ENCODE assay signal across 22 cellular contexts in genomic region chr7:98627062-98627790, GRCh38. TPM values are rescaled to one million over a fixed set of nuclear protein-coding genes. Genes with fewer than 3 reads are reported as not detected.
A peak's percentile ranks its signal among the peaks of the same experiment; 100 is the strongest.
DNase-seq lines count a peak whose midpoint lies in the region; ATAC-seq and TF ChIP-seq lines count a peak whose summit lies in the region.
"Had no signal": no experiment of that assay in that cellular context is flagged by ENCODE, and none has a peak within 500 bp of the region (broad histone marks: within the 10 kb centered on the region; RNA-seq: fewer than 3 reads in every experiment).

No MANE protein-coding gene starts in this region.

- ATAC-seq in stimulated activated effector memory CD8-positive, alpha-beta T cell treated with anti-CD3 and anti-CD28 coated beads, Interleukin-12 subunit alpha, Interleukin-12 subunit beta, amount 100 ng/mL, for 72 hours: peak; percentile 27
- ATAC-seq in gastroesophageal sphincter: no peak
- ATAC-seq in HG02571 (IDR thresholded peaks at IDR 0.05; ENCODE audit: unreplicated experiment): no peak
- ATAC-seq: CD8-positive, alpha-beta T cell; HCT116 had no signal

- no peak overlapping the region for H3K4me3 Mint-ChIP-seq in stimulated activated effector memory CD8-positive, alpha-beta T cell treated with anti-CD3 and anti-CD28 coated beads, Interleukin-12 subunit alpha, Interleukin-12 subunit beta, amount 100 ng/mL, for 72 hours
- H3K4me3 Mint-ChIP-seq: CD8-positive, alpha-beta T cell had no signal

- H3K27ac Mint-ChIP-seq in stimulated activated effector memory CD8-positive, alpha-beta T cell treated with anti-CD3 and anti-CD28 coated beads, Interleukin-12 subunit alpha, Interleukin-12 subunit beta, amount 100 ng/mL, for 72 hours: no peak overlapping the region
- H3K27ac Mint-ChIP-seq: CD8-positive, alpha-beta T cell had no signal

- no peaks in the 10 kb centered on the region for H3K9me2 ChIP-seq in Loucy (replicated peaks; ENCODE audit: low read depth, low read length)

- no peaks in the 10 kb centered on the region for H3K36me3 ChIP-seq in BLaER1 treated with 17β-estradiol and CSF1 and Interleukin-3, amounts not matched to agents 10 nM and 100 nM
- no peaks in the 10 kb centered on the region for H3K36me3 ChIP-seq in Loucy (ENCODE audit: insufficient read depth, low read length)
- peaks cover 0 to 4% of the 10 kb centered on the region in 2 donors for H3K36me3 ChIP-seq in gastroesophageal sphincter

- peak overlapping the region in 4 of 11 experiments; percentile 72 to 85 (median 80); a peak in 2 of 22 replicates for H3K27ac ChIP-seq in BLaER1 treated with 17β-estradiol and CSF1 and Interleukin-3, amounts not matched to agents 10 nM and 100 nM
- H3K27ac ChIP-seq in gastroesophageal sphincter: no peak overlapping the region
- H3K27ac ChIP-seq: C4-2B, PC-9 had no signal

- no peaks in the 10 kb centered on the region for H3F3A ChIP-seq in Loucy (ENCODE audit: low read depth)

- TF ChIP-seq POLR2A in gastroesophageal sphincter (IDR thresholded peaks at IDR 0.05): no peak

- DNase-seq in mesenteric fat pad (ENCODE audit: low spot score) (peak; percentile 85), NCI-H226 (no peak), GM19240 (ENCODE audit: insufficient read length, low spot score) (no peak)
- DNase-seq in stimulated activated effector memory CD8-positive, alpha-beta T cell treated with anti-CD3 and anti-CD28 coated beads, Interleukin-12 subunit alpha, Interleukin-12 subunit beta, amount 100 ng/mL, for 72 hours (ENCODE audit: low spot score in 2 of 2): no peak
- DNase-seq: AML-193; Caco-2; CD8-positive, alpha-beta T cell; GOT3; KBM-7; MM.1S; NCI-H1694; NCI-H2029 treated with DMSO at 0.1 percent for 48 hours; NCI-H526 treated with DMSO at 0.1 percent for 48 hours; PC-9; RPMI8226; SHP77 had no signal

- peak overlapping the region in 9 of 11 experiments; percentile 87 to 98 (median 92); a peak in 17 of 22 replicates for H3K4me2 ChIP-seq in BLaER1 treated with 17β-estradiol and CSF1 and Interleukin-3, amounts not matched to agents 10 nM and 100 nM
- H3K4me2 ChIP-seq in Loucy (ENCODE audit: low read depth, low read length, poor library complexity, severe bottlenecking): peak overlapping the region; percentile 96
- H3K4me2 ChIP-seq: PC-9 had no signal

- H3K4me3 ChIP-seq in BLaER1 treated with 17β-estradiol and CSF1 and Interleukin-3, amounts not matched to agents 10 nM and 100 nM: no peak overlapping the region
- H3K4me3 ChIP-seq in Loucy (ENCODE audit: low read length, poor library complexity, severe bottlenecking) (no peak overlapping the region), gastroesophageal sphincter (no peak overlapping the region)
- H3K4me3 ChIP-seq: PC-9 had no signal

- peaks cover 3% of the 10 kb centered on the region for H3K9me3 Mint-ChIP-seq in stimulated activated effector memory CD8-positive, alpha-beta T cell treated with anti-CD3 and anti-CD28 coated beads, Interleukin-12 subunit alpha, Interleukin-12 subunit beta, amount 100 ng/mL, for 72 hours

- no peak overlapping the region for H3K9ac ChIP-seq in BLaER1 treated with 17β-estradiol and CSF1 and Interleukin-3, amounts not matched to agents 10 nM and 100 nM
- peak overlapping the region; percentile 90 for H3K9ac ChIP-seq in Loucy (ENCODE audit: low read depth, low read length, poor library complexity, severe bottlenecking)

- TF ChIP-seq EP300 in gastroesophageal sphincter (IDR thresholded peaks at IDR 0.05): no peak

- 64 to 76% methylated on average over 4 to 7 of the region's 18 CpGs for WGBS in gastroesophageal sphincter (ENCODE audit: low coverage in 1 of 2), 2 donors

- no peaks in the 10 kb centered on the region; a peak in 1 of 22 replicates for H4K20me1 ChIP-seq in BLaER1 treated with 17β-estradiol and CSF1 and Interleukin-3, amounts not matched to agents 10 nM and 100 nM
- H4K20me1 ChIP-seq in Loucy (ENCODE audit: insufficient read depth, low read length, poor library complexity, severe bottlenecking): no peaks in the 10 kb centered on the region

- peaks cover 22 to 63% (median 54%) of the 10 kb centered on the region in 10 experiments for H3K4me1 ChIP-seq in BLaER1 treated with 17β-estradiol and CSF1 and Interleukin-3, amounts not matched to agents 10 nM and 100 nM
- H3K4me1 ChIP-seq in Loucy (ENCODE audit: insufficient read depth, low read length, poor library complexity, severe bottlenecking) (peaks cover 77% of the 10 kb centered on the region), gastroesophageal sphincter (no peaks in the 10 kb centered on the region)
- H3K4me1 ChIP-seq: Caco-2 had no signal

- H2AFZ ChIP-seq in Loucy (ENCODE audit: low read length): no peak overlapping the region
- H2AFZ ChIP-seq: PC-9 had no signal

- H3K36me3 Mint-ChIP-seq in stimulated activated effector memory CD8-positive, alpha-beta T cell treated with anti-CD3 and anti-CD28 coated beads, Interleukin-12 subunit alpha, Interleukin-12 subunit beta, amount 100 ng/mL, for 72 hours: no peaks in the 10 kb centered on the region
- H3K36me3 Mint-ChIP-seq: CD8-positive, alpha-beta T cell had no signal

- TF ChIP-seq CTCF in Loucy (conservative IDR thresholded peaks at IDR 0.05; ENCODE audit: low read length) (no peak), gastroesophageal sphincter (IDR thresholded peaks at IDR 0.05) (no peak)

- H3K9me3 ChIP-seq in BLaER1 treated with 17β-estradiol and CSF1 and Interleukin-3, amounts not matched to agents 10 nM and 100 nM (replicated peaks in 1 of 11): peaks cover 2 to 10% (median 8%) of the 10 kb centered on the region in 11 experiments; a peak in 21 of 22 replicates
- H3K9me3 ChIP-seq in Loucy (ENCODE audit: insufficient read depth, low read depth, low read length) (peaks cover 5% of the 10 kb centered on the region; the same call in 1 of the 2 replicates), gastroesophageal sphincter (peaks cover 0 to 14% (median 0%) of the 10 kb centered on the region in 3 donors)

- peaks cover 5% of the 10 kb centered on the region for H3K4me1 Mint-ChIP-seq in stimulated activated effector memory CD8-positive, alpha-beta T cell treated with anti-CD3 and anti-CD28 coated beads, Interleukin-12 subunit alpha, Interleukin-12 subunit beta, amount 100 ng/mL, for 72 hours

- no peaks in the 10 kb centered on the region for H3K27me3 ChIP-seq in BLaER1 treated with 17β-estradiol and CSF1 and Interleukin-3, amounts not matched to agents 10 nM and 100 nM
- H3K27me3 ChIP-seq in Loucy (ENCODE audit: insufficient read depth, low read length, poor library complexity, severe bottlenecking) (no peaks in the 10 kb centered on the region), gastroesophageal sphincter (peaks cover 43% of the 10 kb centered on the region)

- peaks cover 14% of the 10 kb centered on the region; the same call in 1 of the 2 replicates for H3K79me2 ChIP-seq in Loucy (ENCODE audit: insufficient read depth, low read length)

RNA-seq across cellular contexts. Expression of gene NPTX2, which starts 10.1 kb away (rescaled TPM):
- total RNA-seq in mesenteric fat pad (23.8 TPM), gastroesophageal sphincter (10 to 100 TPM; 10.1 to 49.8 (median 24.7) TPM)
- total RNA-seq: Caco-2; CD8-positive, alpha-beta T cell; PC-9 had no signal
